In genomic region chr15:74788716-74789151, GRCh38 we compare ENCODE assay signal across 9 cellular contexts. TPM values are rescaled to one million over a fixed set of nuclear protein-coding genes. Genes with fewer than 3 reads are reported as not detected.
DNase-seq lines count a peak whose midpoint lies in the region; ATAC-seq and TF ChIP-seq lines count a peak whose summit lies in the region.
"Had no signal": no experiment of that assay in that cellular context is flagged by ENCODE, and none has a peak within 500 bp of the region (broad histone marks: within the 10 kb centered on the region; RNA-seq: fewer than 3 reads in every experiment).

No MANE protein-coding gene starts in this region.

- DNase-seq in H7 (peak; percentile 73), T follicular helper cell (ENCODE audit: low read depth) (peak; percentile 47), epithelial cell of prostate (ENCODE audit: low read depth, low spot score) (no peak), transverse colon (peak; percentile 61), NCI-H146 (lab: John Stamatoyannopoulos, UW) (no peak), DMS53 (lab: John Stamatoyannopoulos, UW) (no peak)

- TF ChIP-seq CTCF in transverse colon (IDR thresholded peaks at IDR 0.05), result no peak

- H3K27me3 ChIP-seq in H7 (ENCODE audit: control insufficient read depth, insufficient read depth, low read length), result no peaks in the 10 kb centered on the region; the same call in 1 of the 2 replicates
- H3K27me3 ChIP-seq in transverse colon, result no peaks in the 10 kb centered on the region

- TF ChIP-seq POLR2A in transverse colon (IDR thresholded peaks at IDR 0.05), result no peak

- H3K4me1 ChIP-seq in transverse colon, result peaks cover 61 to 100% (median 78%) of the 10 kb centered on the region in 4 donors

- no peaks in the 10 kb centered on the region for H3K9me3 ChIP-seq in transverse colon

- in situ Hi-C loops in transverse colon (cut with MboI; ENCODE audit: low pct_ligation_motif_present in 1 of 4, low pct_unique_long_range_greater_than_20kb in 1 of 4, low sequenced_read_pairs in 3 of 4), result no loop called here

- ATAC-seq in GM18498 (IDR thresholded peaks at IDR 0.05; ENCODE audit: unreplicated experiment), result peak; percentile 38
- no peak for ATAC-seq in HG03442 (IDR thresholded peaks at IDR 0.05; ENCODE audit: unreplicated experiment)

- intact Hi-C loops in transverse colon (cut with DNase I; ENCODE audit: low total_unique reads), result no loop called here

- 40% methylated on average over 8 of the region's 8 CpGs; no CpG with 5 or more reads in 1 of the 2 donors for whole genome bisulfite sequencing in transverse colon (ENCODE audit: low coverage in 1 of 2), 2 donors

- H3K4me3 ChIP-seq in H7 (ENCODE audit: insufficient read depth, low read depth, low read length), result no peak overlapping the region
- peak overlapping the region in 1 of 4 donors; percentile 32 for H3K4me3 ChIP-seq in transverse colon

- H3K36me3 ChIP-seq in H7 (replicated peaks; ENCODE audit: control insufficient read depth, insufficient read depth, low read length), result no peaks in the 10 kb centered on the region
- no peaks in the 10 kb centered on the region for H3K36me3 ChIP-seq in transverse colon

- no peak for TF ChIP-seq EP300 in transverse colon (IDR thresholded peaks at IDR 0.05; ENCODE audit: low read depth)

- H3K27ac ChIP-seq in epithelial cell of prostate (peak overlapping the region; percentile 45), transverse colon (peak overlapping the region; percentile 84 to 92 (median 86))

RNA-seq across cellular contexts. Expression of gene CSK, which starts 6.9 kb away (rescaled TPM):
- 31.8 and 34.8 TPM in 2 replicates for total RNA-seq in H7 (2014; rRNA removed; shearing (Covaris generic))
- total RNA-seq in transverse colon, result 100 to 1,000 TPM in 1 of 4 donors, 10 to 100 TPM in 3; 59.7 to 176 (median 73.4) TPM

RNA-seq across cellular contexts. Expression of gene LMAN1L, which starts 23.9 kb away (rescaled TPM):
- not detected in 2 replicates for total RNA-seq in H7 (2014; rRNA removed; shearing (Covaris generic))
- 10 to 100 TPM in 1 of 4 donors, not detected in 3; 20.2 TPM for total RNA-seq in transverse colon
- total RNA-seq: M059J had no signal

RNA-seq across cellular contexts. Expression of gene CPLX3, which starts 37.7 kb away (rescaled TPM):
- 0.03 TPM in 1 of 2 replicates, not detected in the other for total RNA-seq in H7 (2014; rRNA removed; shearing (Covaris generic))
- not detected for total RNA-seq in transverse colon
- total RNA-seq: M059J had no signal

RNA-seq across cellular contexts. Expression of gene CYP1A2, which starts 40.1 kb away (rescaled TPM):
- total RNA-seq in H7 (2014; rRNA removed; shearing (Covaris generic)), result not detected in 2 replicates
- total RNA-seq in transverse colon, result not detected
- total RNA-seq: M059J had no signal

RNA-seq across cellular contexts. Expression of gene ULK3, which starts 54.2 kb away (rescaled TPM):
- 20.9 and 30.4 TPM in 2 replicates for total RNA-seq in H7 (2014; rRNA removed; shearing (Covaris generic))
- 100 to 1,000 TPM; 138 to 473 (median 312) TPM for total RNA-seq in transverse colon

Comparison
In these comparisons a context has a peak if more than half of its experiments do, and no peak if none do; other contexts are left out.
1. DNase-seq: peak in H7 (single experiment), T follicular helper cell (single experiment) and transverse colon (single experiment); none in epithelial cell of prostate (single experiment), NCI-H146 (single experiment) and DMS53 (single experiment).